Comparison of ENCODE assay signal across 8 cellular contexts in genomic region chr20:52190437-52191131, GRCh38. TPM values are rescaled to one million over a fixed set of nuclear protein-coding genes. Genes with fewer than 3 reads are reported as not detected.
DNase-seq lines count a peak whose midpoint lies in the region; ATAC-seq, FAIRE-seq and TF ChIP-seq lines count a peak whose summit lies in the region.

No MANE protein-coding gene starts in this region.

- no peaks in the 10 kb centered on the region for H3K27me3 ChIP-seq in BJ (ENCODE audit: control insufficient read depth, insufficient read depth, low read length)
- no peaks in the 10 kb centered on the region for H3K27me3 ChIP-seq in iPS-15b (ENCODE audit: control insufficient read depth, insufficient read depth, low read length)
- H3K27me3 ChIP-seq in small intestine (ENCODE audit: control insufficient read depth in 2 of 2, insufficient read depth in 2 of 2, low read length in 2 of 2), result no peaks in the 10 kb centered on the region

- FAIRE-seq in small intestine (lab: Jason Lieb, UNC), result no peak

- H3K9ac ChIP-seq in SK-N-MC (ENCODE audit: insufficient read length), result peak overlapping the region; percentile 83
- H3K9ac ChIP-seq in iPS-15b (ENCODE audit: low read depth, low read length), result peak overlapping the region; percentile 85

- DNase-seq in BJ (ENCODE audit: low read depth) (no peak), SK-N-MC (ENCODE audit: low read depth, low spot score) (no peak), astrocyte of the hippocampus (ENCODE audit: low read depth, low spot score) (peak; percentile 53), small intestine (peak; percentile 60), cerebellar nuclear complex (lab: John Stamatoyannopoulos, UW) (no peak)

- no peaks in the 10 kb centered on the region for H3K9me3 ChIP-seq in SK-N-MC (ENCODE audit: low read depth, low read length)
- no peaks in the 10 kb centered on the region for H3K9me3 ChIP-seq in iPS-15b (ENCODE audit: control insufficient read depth, insufficient read depth, low read length)
- no peaks in the 10 kb centered on the region for H3K9me3 ChIP-seq in small intestine (ENCODE audit: control insufficient read depth, low read depth)

- ATAC-seq in GM18907 (IDR thresholded peaks at IDR 0.05; ENCODE audit: unreplicated experiment), result peak; percentile 47
- peak; percentile 40 for ATAC-seq in HG03439 (IDR thresholded peaks at IDR 0.05; ENCODE audit: unreplicated experiment)

- H3K27ac ChIP-seq in SK-N-MC (no peak overlapping the region), small intestine (ENCODE audit: low read depth in 1 of 2, low read length in 1 of 2) (peak overlapping the region; percentile 68 to 98)

- no peak for TF ChIP-seq CTCF in BJ (IDR thresholded peaks at IDR 0.05; ENCODE audit: insufficient read depth, low read depth, low read length)

- POLR2A ChIA-PET in BJ (lab: Charles Lee), result no interaction called here

- H3K4me1 ChIP-seq in iPS-15b (ENCODE audit: control insufficient read depth, insufficient read depth, low read length) (peaks cover 4% of the 10 kb centered on the region), small intestine (ENCODE audit: control insufficient read depth in 2 of 2, insufficient read depth in 1 of 2, low read depth in 1 of 2, low read length in 1 of 2) (peaks cover 0 to 5% of the 10 kb centered on the region in 2 donors)

- H3K4me3 ChIP-seq in BJ (ENCODE audit: low read depth, low read length), result peak overlapping the region; percentile 83
- peak overlapping the region; percentile 100 for H3K4me3 ChIP-seq in SK-N-MC
- peak overlapping the region; percentile 90 for H3K4me3 ChIP-seq in iPS-15b (ENCODE audit: low read depth, low read length)
- H3K4me3 ChIP-seq in small intestine (ENCODE audit: low read depth in 1 of 2, low read length in 2 of 2), result peak overlapping the region; percentile 80 to 92

- CTCF ChIA-PET in BJ (lab: Yijun Ruan, JAX), result interaction anchor here (1.1 to 1.4 kb wide), 2 partner anchors 12 to 71 kb away, joined by 3 to 4 read pairs; no protein-coding TSS in a partner anchor

- H3K36me3 ChIP-seq in BJ (ENCODE audit: control insufficient read depth, insufficient read depth, low read length) (no peaks in the 10 kb centered on the region; the same call in 1 of the 2 replicates), SK-N-MC (ENCODE audit: insufficient read depth, low read length) (peaks cover 13% of the 10 kb centered on the region), iPS-15b (ENCODE audit: control insufficient read depth, insufficient read depth, low read length) (no peaks in the 10 kb centered on the region), small intestine (ENCODE audit: control insufficient read depth in 2 of 2, insufficient read depth in 2 of 2, low read length in 2 of 2) (peaks cover 2 to 5% of the 10 kb centered on the region in 2 donors)

- 6 to 10% (median 9%) methylated on average over 15 of the region's 15 CpGs for WGBS in small intestine, 3 donors

RNA-seq across cellular contexts. Expression of gene ZFP64, which starts 1.0 kb away (rescaled TPM):
- polyA plus RNA-seq in BJ (2011; rRNA removed) (20.7 and 29.0 TPM in 2 replicates), small intestine (1 to 10 TPM; 4.1 to 9.3 (median 5.8) TPM)
- 43.8 and 74.6 TPM in 2 replicates for polyA minus RNA-seq in BJ (2011; rRNA and poly(A)+ RNA removed)

Comparison
In these comparisons a context has a peak if more than half of its experiments do, and no peak if none do; other contexts are left out.
1. DNase-seq: peak in astrocyte of the hippocampus (single experiment) and small intestine (single experiment); none in BJ (single experiment), SK-N-MC (single experiment) and cerebellar nuclear complex (0 of 2).
2. Peak in every context shown above with its lines, with median percentiles within 50 percentile points of each other: H3K4me3 ChIP-seq.